ENCODE assay signal across 31 cellular contexts in the genomic region with DNA sequence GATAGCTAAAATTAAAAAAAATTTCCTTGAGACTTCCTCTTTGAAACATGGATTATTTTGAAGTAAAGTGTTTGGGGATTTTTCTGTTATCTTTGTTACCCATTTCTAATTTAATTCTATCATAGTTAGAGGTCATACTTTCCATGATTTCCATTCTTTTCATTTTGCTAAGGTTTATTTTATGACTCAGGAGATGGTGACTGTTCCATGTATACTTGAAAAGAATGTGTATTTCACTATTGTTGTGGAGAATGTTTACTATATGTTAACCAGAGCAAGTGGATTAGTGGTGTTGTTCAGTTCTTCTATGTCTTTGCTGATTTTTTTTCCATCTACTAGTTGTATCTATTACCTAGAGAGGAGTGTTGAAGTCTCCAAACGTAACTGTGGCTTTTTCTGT.
A peak's percentile ranks its signal among the peaks of the same experiment; 100 is the strongest.
DNase-seq lines count a peak whose midpoint lies in the region; ATAC-seq, FAIRE-seq and TF ChIP-seq lines count a peak whose summit lies in the region.
"Had no signal": no experiment of that assay in that cellular context is flagged by ENCODE, and none has a peak within 500 bp of the region (broad histone marks: within the 10 kb centered on the region; RNA-seq: fewer than 3 reads in every experiment).

No MANE protein-coding gene starts in this region.

- intact Hi-C loops in Calu3 (cut with micrococcal nuclease; ENCODE audit: unreplicated experiment): no loop called here

- no peaks in the 10 kb centered on the region for H3K36me3 ChIP-seq in bronchial epithelial cell (ENCODE audit: control insufficient read depth, insufficient read depth, low read length)
- H3K36me3 ChIP-seq: BLaER1, brain microvascular endothelial cell, gastrocnemius medialis, prostate gland, right lobe of liver, transverse colon had no signal

- peaks cover 9% of the 10 kb centered on the region for H3K4me1 Mint-ChIP-seq in Calu3 (ENCODE audit: low read depth, unreplicated experiment)
- no peaks in the 10 kb centered on the region for H3K4me1 Mint-ChIP-seq in activated naive CD8-positive, alpha-beta T cell treated with anti-CD3 and anti-CD28 coated beads, Interleukin-2, amount 50 U/mL, for 24 hours

- CTCF ChIA-PET in Calu3 (lab: Charles Lee): interaction anchor here (0.6 kb wide), 1 partner anchor 279 kb away, joined by 3 read pairs; no protein-coding TSS in a partner anchor

- H3K9me3 Mint-ChIP-seq in Calu3 (ENCODE audit: low read depth, unreplicated experiment): peaks cover 5% of the 10 kb centered on the region
- H3K9me3 Mint-ChIP-seq in activated naive CD8-positive, alpha-beta T cell treated with anti-CD3 and anti-CD28 coated beads, Interleukin-2, amount 50 U/mL, for 24 hours: peaks cover 15% of the 10 kb centered on the region

- TF ChIP-seq CTCF in Calu3 (IDR thresholded peaks at IDR 0.05; ENCODE audit: unreplicated experiment) (no peak), bronchial epithelial cell (IDR thresholded peaks at IDR 0.05; ENCODE audit: insufficient read depth, low read length, severe bottlenecking) (no peak)

- BruUV-seq in Calu3 (replicated peaks; lab: Mats Ljungman, UMichigan): no TSS peak

- DNase-seq in Calu3: no peak
- DNase-seq in HS-5 (ENCODE audit: low read depth): peak; percentile 14
- peak; percentile 80 for DNase-seq in bronchial epithelial cell (ENCODE audit: low read depth)
- peak; percentile 38 for DNase-seq in iris pigment epithelial cell (ENCODE audit: low read depth)
- DNase-seq in activated naive CD8-positive, alpha-beta T cell treated with anti-CD3 and anti-CD28 coated beads, Interleukin-2, amount 50 U/mL, for 24 hours: no peak
- no peak for DNase-seq in effector CD8-positive, alpha-beta T cell (lab: John Stamatoyannopoulos, UW)
- no peak for DNase-seq in erythroblast (lab: John Stamatoyannopoulos, UW)
- DNase-seq: activated CD4-positive, alpha-beta T cell treated with anti-CD3 and anti-CD28 coated beads, Interleukin-2, amount 50 U/mL, for 4 hours; activated naive CD4-positive, alpha-beta T cell treated with Interleukin-2 at 50 U/mL for 16 hours; brain microvascular endothelial cell; gastrocnemius medialis; left cardiac atrium; naive thymus-derived CD4-positive, alpha-beta T cell; NCI-H1417 treated with DMSO at 0.1 percent for 48 hours; NCI-H2029 treated with DMSO at 0.1 percent for 48 hours; NCI-H2227 treated with DMSO at 0.1 percent for 48 hours; NCI-H526; NK-92 treated with Interleukin-12 subunit alpha and Interleukin-12 subunit beta, amount 100 ng/mL, for 24 hours; nucleus accumbens; right lobe of liver; SK-N-SH; stimulated activated CD4-positive, alpha-beta T cell treated with anti-CD3 and anti-CD28 coated beads, Interleukin-4, amount 100 ng/mL, for 24 hours; transverse colon had no signal

- H3K27me3 Mint-ChIP-seq in Calu3 (ENCODE audit: unreplicated experiment): no peaks in the 10 kb centered on the region
- peaks cover 7% of the 10 kb centered on the region for H3K27me3 Mint-ChIP-seq in activated naive CD8-positive, alpha-beta T cell treated with anti-CD3 and anti-CD28 coated beads, Interleukin-2, amount 50 U/mL, for 24 hours

- no peak overlapping the region for H3K4me3 ChIP-seq in bronchial epithelial cell (ENCODE audit: low read depth, low read length)
- H3K4me3 ChIP-seq: BLaER1, gastrocnemius medialis, hepatocyte, lung, prostate gland, right lobe of liver, transverse colon had no signal

- H3K27ac Mint-ChIP-seq in Calu3 (ENCODE audit: unreplicated experiment): peak overlapping the region; percentile 28
- H3K27ac Mint-ChIP-seq in activated naive CD8-positive, alpha-beta T cell treated with anti-CD3 and anti-CD28 coated beads, Interleukin-2, amount 50 U/mL, for 24 hours: no peak overlapping the region
- H3K27ac Mint-ChIP-seq: naive thymus-derived CD4-positive, alpha-beta T cell; T-helper 1 cell treated with Interleukin-12 subunit alpha and Interleukin-12 subunit beta and Interleukin-4 antibody, amounts not matched to agents 30 μg/mL and 1 μg/mL, for 36 hours had no signal

- H3K4me3 Mint-ChIP-seq in Calu3 (ENCODE audit: low read depth, unreplicated experiment): no peak overlapping the region
- H3K4me3 Mint-ChIP-seq in activated naive CD8-positive, alpha-beta T cell treated with anti-CD3 and anti-CD28 coated beads, Interleukin-2, amount 50 U/mL, for 24 hours: no peak overlapping the region
- H3K4me3 Mint-ChIP-seq: naive thymus-derived CD4-positive, alpha-beta T cell; T-helper 1 cell treated with Interleukin-12 subunit alpha and Interleukin-12 subunit beta and Interleukin-4 antibody, amounts not matched to agents 30 μg/mL and 1 μg/mL, for 36 hours had no signal

- no peak for FAIRE-seq in bronchial epithelial cell (lab: Jason Lieb, UNC)
- FAIRE-seq: H1, TTC549 had no signal

- no peaks in the 10 kb centered on the region for H3K36me3 Mint-ChIP-seq in Calu3 (ENCODE audit: insufficient read depth, unreplicated experiment)
- no peaks in the 10 kb centered on the region for H3K36me3 Mint-ChIP-seq in activated naive CD8-positive, alpha-beta T cell treated with anti-CD3 and anti-CD28 coated beads, Interleukin-2, amount 50 U/mL, for 24 hours (ENCODE audit: low read depth)

- no peak for ATAC-seq in activated naive CD8-positive, alpha-beta T cell treated with anti-CD3 and anti-CD28 coated beads, Interleukin-2, amount 50 U/mL, for 24 hours
- no peak for ATAC-seq in HG03095 (IDR thresholded peaks at IDR 0.05; ENCODE audit: unreplicated experiment)
- ATAC-seq: gastrocnemius medialis; left cardiac atrium; naive thymus-derived CD4-positive, alpha-beta T cell had no signal

- H3K27me3 ChIP-seq in bronchial epithelial cell (ENCODE audit: control insufficient read depth, insufficient read depth, low read length): no peaks in the 10 kb centered on the region
- H3K27me3 ChIP-seq: BLaER1, brain microvascular endothelial cell, gastrocnemius medialis, hepatocyte, right lobe of liver, transverse colon had no signal

- no peak for TF ChIP-seq POLR2A in erythroblast (IDR thresholded peaks at IDR 0.05; ENCODE audit: low read length)

Comparison
In these comparisons a context has a peak if more than half of its experiments do, and no peak if none do; other contexts are left out.
1. DNase-seq: peak in HS-5 (single experiment), bronchial epithelial cell (single experiment) and iris pigment epithelial cell (single experiment); none in Calu3 (single experiment), activated naive CD8-positive, alpha-beta T cell treated with anti-CD3 and anti-CD28 coated beads, Interleukin-2, amount 50 U/mL, for 24 hours (single experiment), effector CD8-positive, alpha-beta T cell (single experiment) and erythroblast (0 of 2).